Comparison of ENCODE assay signal across 10 cellular contexts in the genomic region with DNA sequence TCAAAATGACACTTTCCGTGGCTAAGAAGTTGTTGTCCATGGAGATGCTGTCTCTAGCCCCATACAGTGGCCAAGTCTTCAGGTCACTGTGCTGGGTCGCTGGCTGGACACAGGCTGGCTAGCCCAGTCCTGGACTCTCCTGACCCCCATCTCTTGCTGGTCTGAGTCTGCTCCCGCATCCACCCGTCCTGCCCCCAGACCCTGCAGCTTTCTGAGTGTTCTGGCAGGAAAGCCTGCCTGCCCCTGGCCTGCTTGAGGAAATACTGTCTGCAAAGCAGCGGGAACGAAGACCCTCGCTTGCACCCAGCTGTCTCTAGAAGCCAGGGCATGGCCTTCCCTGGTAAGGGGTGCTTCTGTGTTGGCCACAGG. TPM values are rescaled to one million over a fixed set of nuclear protein-coding genes. Genes with fewer than 3 reads are reported as not detected.
A peak's percentile ranks its signal among the peaks of the same experiment; 100 is the strongest.
DNase-seq lines count a peak whose midpoint lies in the region; ATAC-seq and TF ChIP-seq lines count a peak whose summit lies in the region.
"Had no signal": no experiment of that assay in that cellular context is flagged by ENCODE, and none has a peak within 500 bp of the region (broad histone marks: within the 10 kb centered on the region; RNA-seq: fewer than 3 reads in every experiment).

No MANE protein-coding gene starts in this region.

- peak overlapping the region; percentile 40; the same call in 1 of the 2 replicates for H2BK20ac ChIP-seq in IMR-90 (ENCODE audit: low read depth, low read length)

- peak overlapping the region; percentile 61; the same call in 1 of the 2 replicates for H4K5ac ChIP-seq in IMR-90 (ENCODE audit: low read depth, low read length)

- peak overlapping the region; percentile 94 for H3K4me2 ChIP-seq in IMR-90 (ENCODE audit: low read depth, low read length)

- peak overlapping the region; percentile 96; the same call in 2 of the 3 replicates for H2BK15ac ChIP-seq in IMR-90 (ENCODE audit: low read depth, low read length)

- peak overlapping the region; percentile 81 for H4K91ac ChIP-seq in IMR-90 (ENCODE audit: insufficient read depth, low read depth, low read length)

- TF ChIP-seq EP300 in suprapubic skin (IDR thresholded peaks at IDR 0.05): no peak

- DNase-seq in IMR-90 (no peak), astrocyte of the spinal cord (ENCODE audit: low read depth, low spot score) (no peak), suprapubic skin (ENCODE audit: low spot score in 2 of 2) (peak; percentile 35 to 47), A172 (ENCODE audit: low spot score) (no peak), dedifferentiated amniotic fluid mesenchymal stem cell (ENCODE audit: extremely low spot score) (no peak), DMS114 treated with DMSO at 0.1 percent for 48 hours (lab: John Stamatoyannopoulos, UW; ENCODE audit: unreplicated experiment) (no peak)
- DNase-seq: activated T-cell treated with anti-CD3 and anti-CD28 coated beads, Interleukin-2, amount 50 U/mL, for 48 hours; HCEC 1CT; NK-92 treated with Interleukin-12 subunit alpha and Interleukin-12 subunit beta, amount 100 ng/mL, for 24 hours had no signal

- peak overlapping the region; percentile 76 for H2BK5ac ChIP-seq in IMR-90 (ENCODE audit: low read depth, low read length, poor library complexity, severe bottlenecking)

- peak overlapping the region; percentile 96 for H3K4ac ChIP-seq in IMR-90 (ENCODE audit: low read depth, low read length)

- intact Hi-C loops in IMR-90 (cut with micrococcal nuclease): loop anchor here (10.0 kb wide), 1 partner anchor 49 kb away; no protein-coding TSS in a partner anchor

- peaks cover 51% of the 10 kb centered on the region for H3K9me1 ChIP-seq in IMR-90 (ENCODE audit: insufficient read depth, low read length)

- TF ChIP-seq POLR2A in IMR-90 (IDR thresholded peaks at IDR 0.05; ENCODE audit: low read depth, low read length): no peak
- TF ChIP-seq POLR2A in suprapubic skin (IDR thresholded peaks at IDR 0.05): no peak

- POLR2A ChIA-PET in IMR-90 (lab: Charles Lee; ENCODE audit: unreplicated experiment): interaction anchor here (0.9 kb wide), 1 partner anchor 11 kb away, joined by 5 read pairs; no protein-coding TSS in a partner anchor

- H3K27me3 ChIP-seq in IMR-90 (ENCODE audit: control insufficient read depth, insufficient read depth, low read length) (no peaks in the 10 kb centered on the region), layer of hippocampus (ENCODE audit: control insufficient read depth, insufficient read depth, low read length) (no peaks in the 10 kb centered on the region), suprapubic skin (peaks cover 25% of the 10 kb centered on the region)

- H3K23ac ChIP-seq in IMR-90 (ENCODE audit: low read depth, low read length): peak overlapping the region; percentile 89

- H2BK120ac ChIP-seq in IMR-90 (ENCODE audit: low read depth, low read length): peak overlapping the region; percentile 94

- H2AK9ac ChIP-seq in IMR-90 (replicated peaks; ENCODE audit: low read depth, low read length, poor library complexity): peak overlapping the region; percentile 99

- CTCF ChIA-PET in IMR-90 (lab: Yijun Ruan, JAX): interaction anchor here (1.3 kb wide), 1 partner anchor 52 kb away, joined by 4 read pairs; no protein-coding TSS in a partner anchor

- H3K18ac ChIP-seq in IMR-90 (ENCODE audit: low read depth, low read length): peak overlapping the region; percentile 1; the same call in 1 of the 2 replicates

- in situ Hi-C loops in IMR-90 (cut with MboI; ENCODE audit: low sequenced_read_pairs) (no loop called here), astrocyte of the spinal cord (cut with HindIII; ENCODE audit: low sequenced_read_pairs) (no loop called here)

- ATAC-seq in IMR-90 (ENCODE audit: low read depth): no peak

- no TSS peak for BruUV-seq in IMR-90 (replicated peaks; lab: Mats Ljungman, UMichigan)

- H3K56ac ChIP-seq in IMR-90 (ENCODE audit: extremely low read depth, insufficient read depth, low read length): 0 out of 2 replicates have a peak overlapping the region, but pooled peaks have one; percentile 46

- peak overlapping the region; percentile 86 for H3K9ac ChIP-seq in IMR-90 (ENCODE audit: low read depth, low read length)

- H3K4me3 ChIP-seq in IMR-90 (ENCODE audit: insufficient read depth, low read depth, low read length): peak overlapping the region; percentile 86
- peak overlapping the region; percentile 81 for H3K4me3 ChIP-seq in astrocyte of the spinal cord (ENCODE audit: low read depth, low read length)
- peak overlapping the region; percentile 44 for H3K4me3 ChIP-seq in suprapubic skin

- H3K14ac ChIP-seq in IMR-90 (replicated peaks; ENCODE audit: low read depth, low read length): peak overlapping the region; percentile 92

- H3K79me1 ChIP-seq in IMR-90 (ENCODE audit: low read depth in 1 of 2, low read length in 2 of 2): peaks cover 7 to 78% of the 10 kb centered on the region in 2 experiments; a peak in 3 of 4 replicates

- H4K20me1 ChIP-seq in IMR-90 (ENCODE audit: insufficient read depth, low read length): peaks cover 12% of the 10 kb centered on the region; the same call in 1 of the 2 replicates

- H3K27ac ChIP-seq in IMR-90 (ENCODE audit: insufficient read depth, low read length) (peak overlapping the region; percentile 79), layer of hippocampus (ENCODE audit: low read depth, low read length) (peak overlapping the region; percentile 77), suprapubic skin (no peak overlapping the region)

- no CpG with 5 or more reads among the region's 7 CpGs for WGBS in IMR-90 (ENCODE audit: extremely low coverage in 2 of 2, insufficient read length in 1 of 2), 2 experiments
- WGBS in suprapubic skin: 70% methylated on average over 5 of the region's 7 CpGs

- H3K4me1 ChIP-seq in IMR-90 (ENCODE audit: control insufficient read depth, insufficient read depth, low read length) (peaks cover 51% of the 10 kb centered on the region), suprapubic skin (peaks cover 16% of the 10 kb centered on the region)

- TF ChIP-seq CTCF in IMR-90 (conservative IDR thresholded peaks at IDR 0.05; ENCODE audit: low read depth, low read length): no peak
- no peak for TF ChIP-seq CTCF in astrocyte of the spinal cord (IDR thresholded peaks at IDR 0.05; ENCODE audit: low read depth, low read length)
- no peak for TF ChIP-seq CTCF in suprapubic skin (IDR thresholded peaks at IDR 0.05)

- H3K36me3 ChIP-seq in IMR-90 (ENCODE audit: control insufficient read depth, insufficient read depth, low read length) (no peaks in the 10 kb centered on the region; the same call in 1 of the 2 replicates), suprapubic skin (no peaks in the 10 kb centered on the region)

- peak overlapping the region; percentile 88 for H2AFZ ChIP-seq in IMR-90 (replicated peaks; ENCODE audit: low read length, poor library complexity)

- H2AK5ac ChIP-seq in IMR-90 (ENCODE audit: low read depth, low read length): peak overlapping the region; percentile 85

- H4K8ac ChIP-seq in IMR-90 (ENCODE audit: low read depth in 2 of 2, low read length in 2 of 2): peak overlapping the region; percentile 62 to 92; a peak in 3 of 4 replicates

- TF ChIP-seq RAD21 in IMR-90 (IDR thresholded peaks at IDR 0.05; ENCODE audit: low read length): no peak

- H3K9me3 ChIP-seq in IMR-90 (ENCODE audit: control insufficient read depth, insufficient read depth, low read length) (no peaks in the 10 kb centered on the region), suprapubic skin (no peaks in the 10 kb centered on the region)

- dilution Hi-C loops in IMR-90 (cut with HindIII; ENCODE audit: low sequenced_read_pairs, unreplicated experiment): no loop called here

TF ChIP-seq in IMR-90, 13 proteins besides CTCF, POLR2A, EP300 and RAD21:
- TF ChIP-seq RFX5 (IDR thresholded peaks at IDR 0.05; ENCODE audit: low read depth, low read length) (no peak), BHLHE40 (IDR thresholded peaks at IDR 0.05; ENCODE audit: low read depth, low read length) (no peak), NFE2L2 (IDR thresholded peaks at IDR 0.05; ENCODE audit: low read depth, low read length) (no peak), CHD1 (IDR thresholded peaks at IDR 0.05; ENCODE audit: low read depth, low read length) (no peak), FOS (IDR thresholded peaks at IDR 0.05; ENCODE audit: low read depth, low read length) (no peak), MAZ (IDR thresholded peaks at IDR 0.05; ENCODE audit: borderline replicate concordance, low read depth, low read length) (no peak), MXI1 (IDR thresholded peaks at IDR 0.05; ENCODE audit: borderline replicate concordance, low read depth, low read length) (no peak), MAFK (IDR thresholded peaks at IDR 0.05; ENCODE audit: low read depth, low read length) (no peak), CEBPB (IDR thresholded peaks at IDR 0.05; ENCODE audit: low read depth, low read length) (no peak), RCOR1 (IDR thresholded peaks at IDR 0.05; ENCODE audit: insufficient replicate concordance, low read length) (no peak)
- TF ChIP-seq, protein P1, sequence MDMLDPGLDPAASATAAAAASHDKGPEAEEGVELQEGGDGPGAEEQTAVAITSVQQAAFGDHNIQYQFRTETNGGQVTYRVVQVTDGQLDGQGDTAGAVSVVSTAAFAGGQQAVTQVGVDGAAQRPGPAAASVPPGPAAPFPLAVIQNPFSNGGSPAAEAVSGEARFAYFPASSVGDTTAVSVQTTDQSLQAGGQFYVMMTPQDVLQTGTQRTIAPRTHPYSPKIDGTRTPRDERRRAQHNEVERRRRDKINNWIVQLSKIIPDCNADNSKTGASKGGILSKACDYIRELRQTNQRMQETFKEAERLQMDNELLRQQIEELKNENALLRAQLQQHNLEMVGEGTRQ (IDR thresholded peaks at IDR 0.05; ENCODE audit: low read depth, low read length): no peak
- TF ChIP-seq, protein P2, sequence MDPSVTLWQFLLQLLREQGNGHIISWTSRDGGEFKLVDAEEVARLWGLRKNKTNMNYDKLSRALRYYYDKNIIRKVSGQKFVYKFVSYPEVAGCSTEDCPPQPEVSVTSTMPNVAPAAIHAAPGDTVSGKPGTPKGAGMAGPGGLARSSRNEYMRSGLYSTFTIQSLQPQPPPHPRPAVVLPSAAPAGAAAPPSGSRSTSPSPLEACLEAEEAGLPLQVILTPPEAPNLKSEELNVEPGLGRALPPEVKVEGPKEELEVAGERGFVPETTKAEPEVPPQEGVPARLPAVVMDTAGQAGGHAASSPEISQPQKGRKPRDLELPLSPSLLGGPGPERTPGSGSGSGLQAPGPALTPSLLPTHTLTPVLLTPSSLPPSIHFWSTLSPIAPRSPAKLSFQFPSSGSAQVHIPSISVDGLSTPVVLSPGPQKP (IDR thresholded peaks at IDR 0.05; ENCODE audit: borderline replicate concordance, low read depth, low read length): no peak

RNA-seq across cellular contexts. Expression of a gene that starts 0.8 kb away (rescaled TPM):
- total RNA-seq in IMR-90 (2012; rRNA removed) (28.3 and 35.3 TPM in 2 replicates), suprapubic skin (1 to 10 TPM in 3 of 4 donors, under 1 TPM in 1; 0.98 to 7.2 (median 2.2) TPM)
- polyA plus RNA-seq in IMR-90 (2012; rRNA removed): 30.2 and 34.0 TPM in 2 replicates
- polyA plus RNA-seq in IMR-90 (2012; cell fraction: cytosol; rRNA removed): 18.9 and 22.2 TPM in 2 replicates
- polyA plus RNA-seq in IMR-90 (2012; cell fraction: nucleus; rRNA removed; ENCODE audit: low replicate concordance): 58.0 and 67.0 TPM in 2 replicates
- total RNA-seq in A172 (2014; rRNA removed; shearing (Covaris generic)): 6.1 and 8.2 TPM in 2 replicates

Comparison
In these comparisons a context has a peak if more than half of its experiments do, and no peak if none do; other contexts are left out.
1. DNase-seq: peak in suprapubic skin (2 of 2); none in IMR-90 (single experiment), astrocyte of the spinal cord (single experiment), A172 (single experiment), dedifferentiated amniotic fluid mesenchymal stem cell (single experiment) and DMS114 treated with DMSO at 0.1 percent for 48 hours (single experiment).
2. Peak in every context shown above with its lines, with median percentiles within 50 percentile points of each other: H3K4me3 ChIP-seq.